ENCODE assay signal across 1 cellular context in the genomic region with DNA sequence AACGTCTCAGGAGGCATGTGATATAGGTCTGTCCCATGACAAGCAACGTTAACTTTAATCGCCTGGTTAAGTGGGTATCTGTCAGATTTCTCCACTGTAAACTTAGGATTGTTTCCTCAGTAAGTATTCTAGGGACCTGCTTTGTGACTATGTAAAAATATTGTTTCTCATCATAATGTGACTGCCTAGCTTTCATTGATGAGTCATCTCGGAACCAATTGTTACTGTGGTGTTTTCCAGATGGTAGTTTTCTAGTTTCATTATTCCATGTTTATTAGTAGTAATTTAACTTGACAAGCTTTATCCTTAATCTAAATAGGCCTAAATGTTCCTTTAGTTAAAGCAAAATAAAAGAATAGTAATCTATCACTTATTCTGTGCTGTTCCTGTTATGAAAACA.
TF ChIP-seq lines count a peak whose summit lies in the region.

No MANE protein-coding gene starts in this region.

TF ChIP-seq in K562, 482 proteins besides CTCF, POLR2A, EP300 and RAD21 (continued from another document):
- TF ChIP-seq, protein P1, sequence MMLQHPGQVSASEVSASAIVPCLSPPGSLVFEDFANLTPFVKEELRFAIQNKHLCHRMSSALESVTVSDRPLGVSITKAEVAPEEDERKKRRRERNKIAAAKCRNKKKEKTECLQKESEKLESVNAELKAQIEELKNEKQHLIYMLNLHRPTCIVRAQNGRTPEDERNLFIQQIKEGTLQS (IDR thresholded peaks at IDR 0.05): peak; percentile 49
- TF ChIP-seq, protein P1 (CRISPR knock-in tag; conservative IDR thresholded peaks at IDR 0.05): no peak
- TF ChIP-seq, protein P2, sequence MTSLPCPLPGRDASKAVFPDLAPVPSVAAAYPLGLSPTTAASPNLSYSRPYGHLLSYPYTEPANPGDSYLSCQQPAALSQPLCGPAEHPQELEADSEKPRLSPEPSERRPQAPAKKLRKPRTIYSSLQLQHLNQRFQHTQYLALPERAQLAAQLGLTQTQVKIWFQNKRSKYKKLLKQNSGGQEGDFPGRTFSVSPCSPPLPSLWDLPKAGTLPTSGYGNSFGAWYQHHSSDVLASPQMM (CRISPR knock-in tag; IDR thresholded peaks at IDR 0.05): no peak
